11 cellular contexts compared by ENCODE assay signal in the genomic region with DNA sequence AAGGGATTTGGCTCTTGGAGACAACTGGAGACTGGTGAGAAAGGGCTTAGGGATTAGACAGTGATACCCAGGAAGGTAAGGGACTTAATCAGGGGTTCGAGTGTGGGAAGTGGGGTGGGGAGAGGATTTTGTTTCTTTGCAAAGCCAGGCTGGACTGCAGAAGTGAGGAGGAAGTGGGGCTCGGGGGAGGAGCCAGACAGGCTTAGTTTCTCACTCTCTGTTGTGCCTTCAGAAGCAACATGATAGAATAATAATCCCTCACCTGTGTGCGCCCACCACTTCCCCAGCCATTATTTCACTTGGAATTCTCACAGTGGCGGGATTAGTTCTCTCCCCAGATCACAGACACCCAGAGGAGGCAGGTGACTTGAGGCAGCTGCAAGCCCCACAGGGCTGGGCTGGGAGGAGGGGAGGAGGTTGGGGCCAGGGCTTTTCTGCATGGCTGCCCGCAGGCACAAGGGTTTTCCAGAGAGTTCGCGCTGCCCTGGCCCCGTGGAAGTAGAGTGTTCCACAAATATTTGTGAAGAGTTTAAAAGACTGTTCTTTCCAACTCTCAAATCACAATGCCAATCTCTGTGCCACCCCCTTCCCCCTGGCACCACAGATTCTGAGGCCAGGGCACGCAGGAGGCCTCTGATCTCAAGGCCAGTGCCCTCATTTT. TPM values are rescaled to one million over a fixed set of nuclear protein-coding genes. Genes with fewer than 3 reads are reported as not detected.
DNase-seq lines count a peak whose midpoint lies in the region; ATAC-seq lines count a peak whose summit lies in the region.
"Had no signal": no experiment of that assay in that cellular context is flagged by ENCODE, and none has a peak within 500 bp of the region (broad histone marks: within the 10 kb centered on the region; RNA-seq: fewer than 3 reads in every experiment).

No MANE protein-coding gene starts in this region.

- peak overlapping the region; percentile 56 for H2BK5ac ChIP-seq in neuronal stem cell (ENCODE audit: low read length)

- no peak overlapping the region for H4K8ac ChIP-seq in neuronal stem cell (ENCODE audit: low read depth, low read length)

- peak overlapping the region; percentile 81 for H3K27ac ChIP-seq in neuronal stem cell (replicated peaks; ENCODE audit: low read length)
- H3K27ac ChIP-seq: RWPE1 had no signal

- H3K23ac ChIP-seq in neuronal stem cell (ENCODE audit: low read depth, low read length, poor library complexity) = no peak overlapping the region

- H3K4me2 ChIP-seq in neuronal stem cell (ENCODE audit: insufficient read depth, low read length, poor library complexity, severe bottlenecking) = peak overlapping the region; percentile 41

- peaks cover 0 to 15% (median 10%) of the 10 kb centered on the region in 3 experiments for H3K27me3 ChIP-seq in neuronal stem cell (ENCODE audit: control insufficient read depth in 3 of 3, insufficient read depth in 3 of 3, low read depth in 1 of 3, low read length in 3 of 3)

- no peak overlapping the region for H3K4me3 Mint-ChIP-seq in activated naive CD8-positive, alpha-beta T cell treated with anti-CD3 and anti-CD28 coated beads for 36 hours

- DNase-seq in NCI-H1092 treated with DMSO at 0.1 percent for 48 hours (lab: John Stamatoyannopoulos, UW) (peak; percentile 7), NCI-H1092 (lab: John Stamatoyannopoulos, UW) (no peak), KBM-7 (peak; percentile 57), neuronal stem cell (ENCODE audit: low spot score) (no peak), NCI-H1436 treated with DMSO at 0.1 percent for 48 hours (lab: John Stamatoyannopoulos, UW) (no peak), dedifferentiated amniotic fluid mesenchymal stem cell (ENCODE audit: extremely low spot score) (no peak)
- DNase-seq in activated naive CD8-positive, alpha-beta T cell treated with anti-CD3 and anti-CD28 coated beads for 36 hours = no peak
- DNase-seq: NCI-H187 treated with DMSO at 0.1 percent for 48 hours had no signal

- H2BK120ac ChIP-seq in neuronal stem cell (ENCODE audit: low read depth, low read length) = no peak overlapping the region

- peak overlapping the region; percentile 40 for H4K91ac ChIP-seq in neuronal stem cell (ENCODE audit: low read depth, low read length, poor library complexity)

- H3K4me1 ChIP-seq in neuronal stem cell (ENCODE audit: control insufficient read depth in 2 of 2, insufficient read depth in 1 of 2, low read depth in 1 of 2, low read length in 2 of 2) = peaks cover 22 to 24% of the 10 kb centered on the region in 2 donors

- H3K4ac ChIP-seq in neuronal stem cell (ENCODE audit: low read length) = no peak overlapping the region

- peak overlapping the region; percentile 63 for H2BK15ac ChIP-seq in neuronal stem cell (ENCODE audit: low read length)

- peak overlapping the region; percentile 86 for H2AFZ ChIP-seq in neuronal stem cell (ENCODE audit: low read length)

- no peaks in the 10 kb centered on the region for H3K36me3 ChIP-seq in neuronal stem cell (replicated peaks in 1 of 2; ENCODE audit: control insufficient read depth in 2 of 2, insufficient read depth in 2 of 2, low read length in 2 of 2)

- no peaks in the 10 kb centered on the region for H3K9me3 Mint-ChIP-seq in activated naive CD8-positive, alpha-beta T cell treated with anti-CD3 and anti-CD28 coated beads for 36 hours
- H3K9me3 Mint-ChIP-seq: activated naive CD4-positive, alpha-beta T cell treated with anti-CD3 and anti-CD28 coated beads, Interleukin-2, amount 50 U/mL, for 72 hours had no signal

- H3K4me3 ChIP-seq in neuronal stem cell (ENCODE audit: low read length in 2 of 2) = no peak overlapping the region

- H3K18ac ChIP-seq in neuronal stem cell (ENCODE audit: low read length) = peak overlapping the region; percentile 3

- H3K27ac Mint-ChIP-seq in activated naive CD8-positive, alpha-beta T cell treated with anti-CD3 and anti-CD28 coated beads for 36 hours = peak overlapping the region; percentile 54

- WGBS in neuronal stem cell (ENCODE audit: extremely low coverage in 2 of 2, insufficient read length in 2 of 2, insufficient replicate concordance in 1 of 2), 2 donors = no CpG with 5 or more reads among the region's 9 CpGs

- ATAC-seq in GM18861 (IDR thresholded peaks at IDR 0.05; ENCODE audit: unreplicated experiment) = no peak
- ATAC-seq: activated naive CD4-positive, alpha-beta T cell treated with anti-CD3 and anti-CD28 coated beads, Interleukin-2, amount 50 U/mL, for 72 hours had no signal

- H2BK12ac ChIP-seq in neuronal stem cell (ENCODE audit: low read length) = peak overlapping the region; percentile 4

- peaks cover 38% of the 10 kb centered on the region for H3K4me1 Mint-ChIP-seq in activated naive CD8-positive, alpha-beta T cell treated with anti-CD3 and anti-CD28 coated beads for 36 hours

- H3K9me3 ChIP-seq in neuronal stem cell (replicated peaks in 1 of 2; ENCODE audit: control insufficient read depth in 2 of 2, insufficient read depth in 1 of 2, low read depth in 1 of 2, low read length in 2 of 2) = peaks cover 5% of the 10 kb centered on the region in 2 donors

- peak overlapping the region; percentile 88 for H2AK5ac ChIP-seq in neuronal stem cell (ENCODE audit: low read depth, low read length)

- H3K9ac ChIP-seq in neuronal stem cell (ENCODE audit: low read depth, low read length, poor library complexity) = no peak overlapping the region

- no peaks in the 10 kb centered on the region for H3K79me1 ChIP-seq in neuronal stem cell (ENCODE audit: low read depth, low read length)

- H3K36me3 Mint-ChIP-seq in activated naive CD8-positive, alpha-beta T cell treated with anti-CD3 and anti-CD28 coated beads for 36 hours = no peaks in the 10 kb centered on the region
- H3K36me3 Mint-ChIP-seq: activated naive CD4-positive, alpha-beta T cell treated with anti-CD3 and anti-CD28 coated beads, Interleukin-2, amount 50 U/mL, for 72 hours had no signal

- in situ Hi-C loops in KBM-7 (cut with MboI; ENCODE audit: low pct_unique_long_range_greater_than_20kb, low sequenced_read_pairs) = loop anchor here (25.0 kb wide), 1 partner anchor 280 kb away; no protein-coding TSS in a partner anchor

- H3K14ac ChIP-seq in neuronal stem cell (ENCODE audit: low read length) = no peak overlapping the region

- no peaks in the 10 kb centered on the region for H3K27me3 Mint-ChIP-seq in activated naive CD8-positive, alpha-beta T cell treated with anti-CD3 and anti-CD28 coated beads for 36 hours

RNA-seq across cellular contexts. Expression of gene SEC14L2, which starts 4.0 kb away (rescaled TPM):
- total RNA-seq in activated naive CD8-positive, alpha-beta T cell treated with anti-CD3 and anti-CD28 coated beads for 36 hours = 1 to 10 TPM; 9.1 to 9.4 TPM
- polyA plus RNA-seq in neuronal stem cell (2013, experiment 1 of 2) = 2.3 TPM
- 2.2 TPM for polyA plus RNA-seq in neuronal stem cell (2013, experiment 2 of 2)

RNA-seq across cellular contexts. Expression of gene RNF215, which starts 5.6 kb away (rescaled TPM):
- total RNA-seq in activated naive CD8-positive, alpha-beta T cell treated with anti-CD3 and anti-CD28 coated beads for 36 hours = 1 to 10 TPM; 3.3 to 3.9 TPM
- 9.1 TPM for polyA plus RNA-seq in neuronal stem cell (2013, experiment 1 of 2)
- polyA plus RNA-seq in neuronal stem cell (2013, experiment 2 of 2) = 9.6 TPM

RNA-seq across cellular contexts. Expression of gene MTFP1, which starts 32.8 kb away (rescaled TPM):
- total RNA-seq in activated naive CD8-positive, alpha-beta T cell treated with anti-CD3 and anti-CD28 coated beads for 36 hours = 100 to 1,000 TPM; 109 to 114 TPM
- 14.0 TPM for polyA plus RNA-seq in neuronal stem cell (2013, experiment 1 of 2)
- polyA plus RNA-seq in neuronal stem cell (2013, experiment 2 of 2) = 14.3 TPM

RNA-seq across cellular contexts. Expression of gene CCDC157, which starts 36.0 kb away (rescaled TPM):
- total RNA-seq in activated naive CD8-positive, alpha-beta T cell treated with anti-CD3 and anti-CD28 coated beads for 36 hours = 1 to 10 TPM; 2.5 to 2.6 TPM
- polyA plus RNA-seq in neuronal stem cell (2013, experiment 1 of 2) = 4.8 TPM
- 4.9 TPM for polyA plus RNA-seq in neuronal stem cell (2013, experiment 2 of 2)

RNA-seq across cellular contexts. Expression of gene SF3A1, which starts 36.1 kb away (rescaled TPM):
- total RNA-seq in activated naive CD8-positive, alpha-beta T cell treated with anti-CD3 and anti-CD28 coated beads for 36 hours = 100 to 1,000 TPM; 243 to 244 TPM
- 131 TPM for polyA plus RNA-seq in neuronal stem cell (2013, experiment 1 of 2)
- 132 TPM for polyA plus RNA-seq in neuronal stem cell (2013, experiment 2 of 2)

Comparison
In these comparisons a context has a peak if more than half of its experiments do, and no peak if none do; other contexts are left out.
1. DNase-seq: peak in NCI-H1092 treated with DMSO at 0.1 percent for 48 hours (single experiment) and KBM-7 (single experiment); none in NCI-H1092 (single experiment), activated naive CD8-positive, alpha-beta T cell treated with anti-CD3 and anti-CD28 coated beads for 36 hours (single experiment), neuronal stem cell (single experiment), NCI-H1436 treated with DMSO at 0.1 percent for 48 hours (single experiment) and dedifferentiated amniotic fluid mesenchymal stem cell (single experiment).